ENCODE assay signal across 8 cellular contexts in the genomic region with DNA sequence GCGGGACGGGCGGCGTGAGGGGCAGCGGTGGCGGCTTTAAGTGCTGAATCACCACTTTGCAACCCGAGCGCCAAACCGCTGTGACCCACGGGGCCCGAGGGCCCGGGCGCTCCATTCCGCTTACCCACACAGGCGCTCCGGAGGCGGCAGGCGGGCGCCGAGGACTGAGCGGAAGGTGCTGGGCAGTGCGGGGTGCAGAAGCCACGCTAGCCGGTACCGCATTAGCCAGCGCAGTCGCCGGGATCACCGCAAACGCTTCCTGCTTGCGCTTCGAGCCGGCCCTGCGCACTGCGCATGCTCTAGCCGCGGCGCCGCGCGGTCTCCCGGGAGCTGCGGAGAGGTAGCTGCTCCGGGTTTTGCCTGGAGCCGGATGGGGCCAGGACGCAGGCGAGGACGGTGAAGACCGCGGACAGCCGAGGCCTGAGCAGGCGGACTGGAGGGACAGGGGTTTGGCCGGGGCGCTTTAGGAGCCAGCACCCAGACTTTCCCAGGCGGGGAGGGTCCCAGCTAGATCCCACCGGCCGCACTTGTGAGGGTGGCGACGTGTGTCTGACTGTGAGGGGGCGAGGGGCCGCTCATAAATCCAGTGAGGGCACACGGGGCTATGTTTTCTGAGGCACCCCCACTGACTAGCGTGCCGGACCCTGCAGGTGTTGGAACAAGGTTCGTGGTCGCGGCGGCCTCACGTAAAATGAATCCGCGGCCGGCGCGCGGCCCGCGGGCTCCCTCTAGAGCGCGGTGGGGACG. TPM values are rescaled to one million over a fixed set of nuclear protein-coding genes. Genes with fewer than 3 reads are reported as not detected.
DNase-seq lines count a peak whose midpoint lies in the region; ATAC-seq and TF ChIP-seq lines count a peak whose summit lies in the region.

IDE (minus strand) TSS at position 296 of the 747 bp plus-strand sequence; CDS start at position 222, 74 bp downstream.

- peak; percentile 96 to 97 for ATAC-seq in left cardiac atrium

- DNase-seq in GM12864 (ENCODE audit: low read depth) = no peak
- peak; percentile 94 for DNase-seq in HEK293T (ENCODE audit: extremely low spot score)
- DNase-seq in NAMALWA (ENCODE audit: low spot score) = peak; percentile 90
- DNase-seq in T-helper 1 cell = peak; percentile 64 to 90 (median 69)
- peak; percentile 85 for DNase-seq in amniotic epithelial cell (ENCODE audit: low read depth)
- DNase-seq in left cardiac atrium = peak; percentile 89
- DNase-seq in prostate gland (ENCODE audit: low spot score) = peak; percentile 84

- H3K27ac ChIP-seq in prostate gland (peak within 1 kb of the TSS; percentile 94 to 97), urinary bladder (ENCODE audit: low read depth) (peak within 1 kb of the TSS; percentile 90)

- 0% methylated on average over 42 of the region's 80 CpGs for WGBS in prostate gland
- WGBS in urinary bladder = under 1% methylated on average over 80 of the region's 80 CpGs

- TF ChIP-seq POLR2A in prostate gland (IDR thresholded peaks at IDR 0.05) = peak; percentile 35

- H3K4me3 ChIP-seq in GM12864 (ENCODE audit: low read depth, low read length) = peak within 1 kb of the TSS; percentile 89
- peak within 1 kb of the TSS; percentile 81 to 88 for H3K4me3 ChIP-seq in prostate gland
- peak within 1 kb of the TSS; percentile 86 for H3K4me3 ChIP-seq in urinary bladder (ENCODE audit: low read depth, low read length)

- H3K36me3 ChIP-seq in prostate gland (no peaks in the 10 kb centered on the region), urinary bladder (ENCODE audit: insufficient read depth) (no peaks in the 10 kb centered on the region)

- H3K4me1 ChIP-seq in prostate gland (replicated peaks) (no peaks in the 10 kb centered on the region), urinary bladder (ENCODE audit: insufficient read depth) (no peaks in the 10 kb centered on the region)

- TF ChIP-seq CTCF in GM12864 (IDR thresholded peaks at IDR 0.05; ENCODE audit: low read depth, low read length, missing control alignments) = peak; percentile 83
- TF ChIP-seq CTCF in prostate gland (IDR thresholded peaks at IDR 0.05) = peak; percentile 61 to 83 (median 73)

- H3K9me3 ChIP-seq in prostate gland = no peaks in the 10 kb centered on the region

- no peaks in the 10 kb centered on the region for H3K27me3 ChIP-seq in prostate gland (replicated peaks; ENCODE audit: insufficient read depth)

- CTCF ChIA-PET in HEK293T (lab: Yijun Ruan, JAX) = interaction anchor here (0.5 to 2.5 kb wide), 8 partner anchors 10 to 182 kb away, joined by 3 to 16 read pairs (median 3); no protein-coding TSS in a partner anchor

- intact Hi-C loops in left cardiac atrium (cut with DNase I) = loop anchor here (1.0 to 2.0 kb wide), 2 partner anchors 57 kb away; no protein-coding TSS in a partner anchor
- intact Hi-C loops in prostate gland (cut with DNase I) = loop anchor here (1.0 to 2.0 kb wide), 2 partner anchors 17 to 57 kb away; no protein-coding TSS in a partner anchor

- POLR2A ChIA-PET in HEK293T (lab: Yijun Ruan, JAX) = interaction anchor here (0.6 to 3.8 kb wide), 11 partner anchors 8 to 283 kb away, joined by 3 to 39 read pairs (median 4); partner anchors contain the start of genes CPEB3 and MARCHF5

TF ChIP-seq in HEK293T, 16 proteins besides CTCF, POLR2A, EP300 and RAD21:
- peak; percentile 85 for TF ChIP-seq L3MBTL2 (conservative IDR thresholded peaks at IDR 0.05)
- TF ChIP-seq ELF4 (IDR thresholded peaks at IDR 0.05) = peak; percentile 56; the same call in 1 of the 2 replicates
- TF ChIP-seq NFRKB (IDR thresholded peaks at IDR 0.05) = no peak
- TF ChIP-seq SUZ12 (IDR thresholded peaks at IDR 0.05) = no peak
- TF ChIP-seq FOXM1 (IDR thresholded peaks at IDR 0.05; ENCODE audit: borderline replicate concordance) = no peak
- TF ChIP-seq ARNT (IDR thresholded peaks at IDR 0.05) = no peak
- TF ChIP-seq LEF1 (IDR thresholded peaks at IDR 0.05; ENCODE audit: borderline replicate concordance) = no peak; the same call in 1 of the 2 replicates
- TF ChIP-seq CTBP1 (IDR thresholded peaks at IDR 0.05; ENCODE audit: borderline replicate concordance) = 0 out of 2 replicates have a peak, but pooled peaks have one; percentile 50

RNA-seq across cellular contexts. Expression of gene IDE, which starts in this region (rescaled TPM):
- total RNA-seq in left cardiac atrium (10 to 100 TPM; 42.4 to 46.1 TPM), prostate gland (10 to 100 TPM; 23.7 to 38.0 TPM), urinary bladder (40.1 TPM)
- polyA plus RNA-seq in urinary bladder = 14.1 TPM
